Comparison of ENCODE assay signal across 8 cellular contexts in genomic region chr1:16913866-16914662, GRCh38. TPM values are rescaled to one million over a fixed set of nuclear protein-coding genes. Genes with fewer than 3 reads are reported as not detected.
DNase-seq lines count a peak whose midpoint lies in the region; ATAC-seq and TF ChIP-seq lines count a peak whose summit lies in the region.

No MANE protein-coding gene starts in this region.

- no peaks in the 10 kb centered on the region for H3K36me3 ChIP-seq in mucosa of rectum (ENCODE audit: control insufficient read depth in 2 of 2, insufficient read depth in 2 of 2, low read length in 2 of 2)

- H3K9ac ChIP-seq in mucosa of rectum (ENCODE audit: low read depth in 1 of 2, low read length in 2 of 2), result peak overlapping the region; percentile 80 to 84

- no peaks in the 10 kb centered on the region for H3K9me3 ChIP-seq in mucosa of rectum (ENCODE audit: control insufficient read depth in 2 of 2, low read length in 2 of 2)

- DNase-seq in D341Med (ENCODE audit: low spot score), result peak; percentile 100
- DNase-seq in OCI-M1 (lab: John Stamatoyannopoulos, UW), result peak; percentile 91
- peak; percentile 99 for DNase-seq in activated T-cell treated with anti-CD3 and anti-CD28 coated beads for 48 hours (ENCODE audit: low read depth)
- no peak for DNase-seq in epithelial cell of proximal tubule (ENCODE audit: low read depth)
- peak; percentile 80 to 89 for DNase-seq in stimulated activated CD8-positive, alpha-beta memory T cell treated with anti-CD3 and anti-CD28 coated beads, Interleukin-4, amount 100 ng/mL, for 4 hours (ENCODE audit: low read depth in 2 of 2, low spot score in 1 of 2)

- peak; percentile 76 for ATAC-seq in GM21528 (IDR thresholded peaks at IDR 0.05; ENCODE audit: low FRiP score, unreplicated experiment)

- TF ChIP-seq EP300 in Ishikawa (IDR thresholded peaks at IDR 0.05; ENCODE audit: borderline replicate concordance), result no peak

- no peak for TF ChIP-seq RAD21 in Ishikawa (IDR thresholded peaks at IDR 0.05; ENCODE audit: low read depth)

- peak; percentile 2 for TF ChIP-seq CTCF in epithelial cell of proximal tubule (conservative IDR thresholded peaks at IDR 0.05; ENCODE audit: low read depth, low read length)

- peak overlapping the region; percentile 56 to 82 for H3K27ac ChIP-seq in mucosa of rectum (ENCODE audit: low read depth in 2 of 2, low read length in 2 of 2)

- peaks cover 12 to 15% of the 10 kb centered on the region in 2 donors for H3K4me1 ChIP-seq in mucosa of rectum (ENCODE audit: control insufficient read depth in 2 of 2, insufficient read depth in 2 of 2, low read length in 2 of 2)

- H3K27me3 ChIP-seq in mucosa of rectum (ENCODE audit: control insufficient read depth in 2 of 2, insufficient read depth in 2 of 2, low read length in 2 of 2), result no peaks in the 10 kb centered on the region

- H3K4me3 ChIP-seq in epithelial cell of proximal tubule (ENCODE audit: low read depth, low read length) (peak overlapping the region; percentile 66), mucosa of rectum (ENCODE audit: low read length in 2 of 2) (peak overlapping the region; percentile 79 to 81)

TF ChIP-seq in Ishikawa, 13 proteins besides CTCF, POLR2A, EP300 and RAD21:
- no peak; the same call in 1 of the 2 replicates for TF ChIP-seq TCF12 (IDR thresholded peaks at IDR 0.05; ENCODE audit: low read depth)
- TF ChIP-seq TAF1 (IDR thresholded peaks at IDR 0.05; ENCODE audit: low read depth), result peak; percentile 35; the same call in 1 of the 2 replicates
- TF ChIP-seq EGR1 (IDR thresholded peaks at IDR 0.05), result peak; percentile 72
- TF ChIP-seq YY1 (IDR thresholded peaks at IDR 0.05; ENCODE audit: low read depth), result no peak
- TF ChIP-seq MAX (IDR thresholded peaks at IDR 0.05), result peak; percentile 96
- no peak for TF ChIP-seq USF1 (IDR thresholded peaks at IDR 0.05)
- TF ChIP-seq REST (IDR thresholded peaks at IDR 0.05; ENCODE audit: low read depth), result no peak
- no peak for TF ChIP-seq CEBPB (IDR thresholded peaks at IDR 0.05)
- TF ChIP-seq TEAD4 (IDR thresholded peaks at IDR 0.05), result no peak
- no peak for TF ChIP-seq NFIC (IDR thresholded peaks at IDR 0.05)
- TF ChIP-seq ZBTB7A (IDR thresholded peaks at IDR 0.05; ENCODE audit: low read depth), result peak; percentile 85
- TF ChIP-seq CREB1 (IDR thresholded peaks at IDR 0.05; ENCODE audit: low read depth), result no peak
- TF ChIP-seq FOXM1 (IDR thresholded peaks at IDR 0.05; ENCODE audit: borderline replicate concordance, low read depth), result no peak

RNA-seq across cellular contexts. Expression of gene CROCC, which starts 7.7 kb away (rescaled TPM):
- total RNA-seq in epithelial cell of proximal tubule, result 15.2 and 17.7 TPM in 2 replicates

RNA-seq across cellular contexts. Expression of gene RNU1-2, which starts 18.3 kb away (rescaled TPM):
- total RNA-seq in epithelial cell of proximal tubule, result under 0.01 TPM in 2 replicates
